23 cellular contexts compared by ENCODE assay signal in genomic region chr21:32795802-32796489, GRCh38.
"Had no signal": no experiment of that assay in that cellular context is flagged by ENCODE, and none has a peak within 500 bp of the region (broad histone marks: within the 10 kb centered on the region; RNA-seq: fewer than 3 reads in every experiment).

No MANE protein-coding gene starts in this region.

- FAIRE-seq: kidney, small intestine had no signal

- H3K4me1 ChIP-seq: colonic mucosa, parathyroid adenoma, psoas muscle, thyroid gland, upper lobe of left lung had no signal

- H3K9me3 ChIP-seq: colonic mucosa, psoas muscle, sigmoid colon, thyroid gland, upper lobe of left lung had no signal

- H3K79me2 ChIP-seq: parathyroid adenoma had no signal

- H2AFZ ChIP-seq: parathyroid adenoma had no signal

- H3K36me3 ChIP-seq: colonic mucosa, sigmoid colon, thyroid gland, upper lobe of left lung had no signal

- DNase-seq: activated CD4-positive, alpha-beta T cell treated with anti-CD3 and anti-CD28 coated beads, Interleukin-2, amount 50 U/mL, for 1 hour; activated CD8-positive, alpha-beta T cell treated with anti-CD3 and anti-CD28 coated beads for 36 hours; activated naive CD4-positive, alpha-beta T cell; activated T-cell treated with anti-CD3 and anti-CD28 coated beads, Interleukin-2, amount 50 U/mL, for 4 hours; cerebellar nuclear complex; colonic mucosa; effector memory CD4-positive, alpha-beta T cell; hippocampal formation; immature natural killer cell; kidney; psoas muscle; sigmoid colon; small intestine; stimulated activated CD4-positive, alpha-beta T cell treated with anti-CD3 and anti-CD28 coated beads, Interleukin-4, amount 100 ng/mL, for 24 hours; T-helper 2 cell; thyroid gland; upper lobe of left lung had no signal

- H3K4me3 ChIP-seq: colonic mucosa, psoas muscle, sigmoid colon, thyroid gland, upper lobe of left lung had no signal

- H3K27me3 ChIP-seq: colonic mucosa, sigmoid colon, thyroid gland, upper lobe of left lung had no signal

- H3K27ac ChIP-seq: colonic mucosa, parathyroid adenoma, psoas muscle, thyroid gland, upper lobe of left lung had no signal

- ATAC-seq: activated CD8-positive, alpha-beta T cell treated with anti-CD3 and anti-CD28 coated beads for 36 hours; activated naive CD4-positive, alpha-beta T cell treated with anti-CD3 and anti-CD28 coated beads, Interleukin-2, amount 50 U/mL, for 72 hours; activated T-cell treated with anti-CD3 and anti-CD28 coated beads, Interleukin-2, amount 50 U/mL, for 4 hours; activated T-helper 17 cell treated with anti-CD3 and anti-CD28 coated beads, Interleukin-2, amount 50 U/mL, for 72 hours; natural killer cell treated with Interleukin-12 subunit alpha and Interleukin-12 subunit beta and Interleukin-15 and Interleukin-18, amount 100 ng/mL, for 72 hours; psoas muscle; stimulated activated effector memory CD8-positive, alpha-beta T cell treated with anti-CD3 and anti-CD28 coated beads, Interleukin-12 subunit alpha, Interleukin-12 subunit beta, amount 100 ng/mL, for 72 hours; WTC11 had no signal

- H3K9ac ChIP-seq: parathyroid adenoma had no signal
